In the genomic region with DNA sequence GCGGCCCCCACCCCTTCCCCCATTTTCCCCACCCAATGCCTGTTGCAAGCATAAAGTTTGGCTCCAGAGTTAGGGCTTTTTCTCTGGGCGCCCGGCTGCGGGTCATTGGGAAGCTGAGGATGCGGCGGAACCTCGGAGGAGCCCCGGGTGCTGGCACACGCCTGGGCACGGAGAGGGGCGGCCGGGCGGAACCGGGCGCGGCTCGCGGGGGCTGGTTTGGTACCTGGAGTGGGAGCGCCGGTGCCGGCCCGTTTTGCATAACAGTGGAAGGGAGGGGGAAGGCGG, we compare ENCODE assay signal across 8 cellular contexts. TPM values are rescaled to one million over a fixed set of nuclear protein-coding genes. Genes with fewer than 3 reads are reported as not detected.
DNase-seq lines count a peak whose midpoint lies in the region; ATAC-seq and TF ChIP-seq lines count a peak whose summit lies in the region.

No MANE protein-coding gene starts in this region.

- H3K23ac ChIP-seq in neuronal stem cell (ENCODE audit: low read depth, low read length, poor library complexity): peak overlapping the region; percentile 77

- H3K4me3 ChIP-seq in GM12875 (ENCODE audit: low read depth, low read length): peak overlapping the region; percentile 68
- peak overlapping the region; percentile 71 for H3K4me3 ChIP-seq in NB4 (ENCODE audit: low read depth, low read length)
- H3K4me3 ChIP-seq in neuronal stem cell (ENCODE audit: low read length in 2 of 2): peak overlapping the region; percentile 50 to 96

- H3K4me1 Mint-ChIP-seq in effector memory CD8-positive, alpha-beta T cell (ENCODE audit: low read depth in 2 of 2): no peaks in the 10 kb centered on the region

- no peaks in the 10 kb centered on the region for H3K9me3 Mint-ChIP-seq in effector memory CD8-positive, alpha-beta T cell

- H2BK120ac ChIP-seq in neuronal stem cell (ENCODE audit: low read depth, low read length): no peak overlapping the region

- peaks cover 2 to 76% (median 26%) of the 10 kb centered on the region in 3 experiments for H3K27me3 ChIP-seq in neuronal stem cell (ENCODE audit: control insufficient read depth in 3 of 3, insufficient read depth in 3 of 3, low read depth in 1 of 3, low read length in 3 of 3)

- H3K9me3 ChIP-seq in neuronal stem cell (replicated peaks in 1 of 2; ENCODE audit: control insufficient read depth in 2 of 2, insufficient read depth in 1 of 2, low read depth in 1 of 2, low read length in 2 of 2): no peaks in the 10 kb centered on the region

- H2BK15ac ChIP-seq in neuronal stem cell (ENCODE audit: low read length): peak overlapping the region; percentile 78

- peak overlapping the region; percentile 91 to 92 for H3K4me3 Mint-ChIP-seq in effector memory CD8-positive, alpha-beta T cell

- ATAC-seq in effector memory CD8-positive, alpha-beta T cell (replicated peaks): no peak
- no peak for ATAC-seq in HG02678 (IDR thresholded peaks at IDR 0.05; ENCODE audit: unreplicated experiment)

- H3K4me1 ChIP-seq in neuronal stem cell (ENCODE audit: control insufficient read depth in 2 of 2, insufficient read depth in 1 of 2, low read depth in 1 of 2, low read length in 2 of 2): peaks cover 2 to 14% of the 10 kb centered on the region in 2 donors

- no peaks in the 10 kb centered on the region for H3K36me3 ChIP-seq in neuronal stem cell (replicated peaks in 1 of 2; ENCODE audit: control insufficient read depth in 2 of 2, insufficient read depth in 2 of 2, low read length in 2 of 2)

- H3K4me2 ChIP-seq in neuronal stem cell (ENCODE audit: insufficient read depth, low read length, poor library complexity, severe bottlenecking): peak overlapping the region; percentile 100

- H3K9ac ChIP-seq in neuronal stem cell (ENCODE audit: low read depth, low read length, poor library complexity): no peak overlapping the region

- peak overlapping the region; percentile 91 for H3K18ac ChIP-seq in neuronal stem cell (ENCODE audit: low read length)

- no CpG with 5 or more reads among the region's 23 CpGs for WGBS in neuronal stem cell (ENCODE audit: extremely low coverage in 2 of 2, insufficient read length in 2 of 2, insufficient replicate concordance in 1 of 2), 2 donors

- H3K27ac ChIP-seq in neuronal stem cell (replicated peaks; ENCODE audit: low read length): no peak overlapping the region

- peaks cover 8% of the 10 kb centered on the region for H3K36me3 Mint-ChIP-seq in effector memory CD8-positive, alpha-beta T cell (ENCODE audit: insufficient read depth)

- no peak for TF ChIP-seq CTCF in GM12875 (IDR thresholded peaks at IDR 0.05; ENCODE audit: borderline replicate concordance, insufficient read depth, low read depth, low read length)
- no peak for TF ChIP-seq CTCF in NB4 (IDR thresholded peaks at IDR 0.05; ENCODE audit: low read depth, low read length)

- peak overlapping the region; percentile 76 for H2AK5ac ChIP-seq in neuronal stem cell (ENCODE audit: low read depth, low read length)

- peak overlapping the region; percentile 100 for H2AFZ ChIP-seq in neuronal stem cell (ENCODE audit: low read length)

- no peak overlapping the region for H4K8ac ChIP-seq in neuronal stem cell (ENCODE audit: low read depth, low read length)

- H3K4ac ChIP-seq in neuronal stem cell (ENCODE audit: low read length): no peak overlapping the region

- H4K91ac ChIP-seq in neuronal stem cell (ENCODE audit: low read depth, low read length, poor library complexity): no peak overlapping the region

- DNase-seq in NB4 (ENCODE audit: low read depth) (no peak), neuronal stem cell (ENCODE audit: low spot score) (no peak), HT-29 (ENCODE audit: low spot score) (no peak), COR-L47 (lab: John Stamatoyannopoulos, UW) (no peak), cerebellum (ENCODE audit: low spot score) (no peak)
- no peak for DNase-seq in effector memory CD8-positive, alpha-beta T cell

- H3K27me3 Mint-ChIP-seq in effector memory CD8-positive, alpha-beta T cell: no peaks in the 10 kb centered on the region

- H2BK5ac ChIP-seq in neuronal stem cell (ENCODE audit: low read length): no peak overlapping the region

- peak overlapping the region in 1 of 2 donors; percentile 72 for H3K27ac Mint-ChIP-seq in effector memory CD8-positive, alpha-beta T cell

- no peak overlapping the region for H2BK12ac ChIP-seq in neuronal stem cell (ENCODE audit: low read length)

- no peaks in the 10 kb centered on the region for H3K79me1 ChIP-seq in neuronal stem cell (ENCODE audit: low read depth, low read length)

- H3K14ac ChIP-seq in neuronal stem cell (ENCODE audit: low read length): peak overlapping the region; percentile 75

- no peak for TF ChIP-seq POLR2A in NB4 (IDR thresholded peaks at IDR 0.05; ENCODE audit: extremely low read depth, insufficient read length)

RNA-seq across cellular contexts. Expression of gene PPARGC1B, which starts 1.2 kb away (rescaled TPM):
- polyA plus RNA-seq in neuronal stem cell (2013, experiment 1 of 2): 0.66 TPM
- 0.65 TPM for polyA plus RNA-seq in neuronal stem cell (2013, experiment 2 of 2)
- 2.3 and 2.6 TPM in 2 replicates for total RNA-seq in HT-29 (2014; rRNA removed; shearing (Covaris generic))
- total RNA-seq in cerebellum: 3.2 TPM
